Comparison of ENCODE assay signal across 8 cellular contexts in the genomic region with DNA sequence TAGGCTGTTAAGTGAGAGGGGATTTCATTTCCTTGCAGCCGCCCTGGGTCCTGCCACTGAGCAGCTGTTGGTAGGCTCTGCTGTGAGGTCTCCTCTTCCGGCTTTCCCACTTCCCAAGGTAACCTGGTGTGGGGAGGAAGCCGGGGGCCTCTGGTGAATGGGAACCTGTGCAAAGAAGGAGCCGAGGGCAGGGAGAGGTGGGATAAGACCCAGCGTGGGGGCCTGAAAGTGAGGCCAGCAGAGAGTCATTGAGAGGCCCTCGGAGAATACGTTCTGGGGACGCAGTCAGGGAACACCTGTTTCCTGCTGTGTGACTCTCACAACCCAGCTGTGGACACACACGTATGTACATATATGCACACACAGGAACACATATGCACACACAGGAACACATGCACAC.
DNase-seq lines count a peak whose midpoint lies in the region; ATAC-seq, FAIRE-seq and TF ChIP-seq lines count a peak whose summit lies in the region.
"Had no signal": no experiment of that assay in that cellular context is flagged by ENCODE, and none has a peak within 500 bp of the region (broad histone marks: within the 10 kb centered on the region; RNA-seq: fewer than 3 reads in every experiment).

No MANE protein-coding gene starts in this region.

- H3K79me2 ChIP-seq in DND-41 (ENCODE audit: insufficient read depth, low read length) (peaks cover 91% of the 10 kb centered on the region), H1 (ENCODE audit: control insufficient read depth in 1 of 2, insufficient read depth in 2 of 2, low read length in 2 of 2) (no peaks in the 10 kb centered on the region)

- H3K27ac ChIP-seq in DND-41 (ENCODE audit: low read length) (peak overlapping the region; percentile 96), H1 (ENCODE audit: low read depth, low read length) (no peak overlapping the region), sigmoid colon (no peak overlapping the region)

- H4K5ac ChIP-seq in H1 (ENCODE audit: insufficient read length, low read depth, low read length): no peak overlapping the region

- CTCF ChIA-PET in H1 (lab: Charles Lee; ENCODE audit: partially characterized antibody): interaction anchor here (1.2 to 4.2 kb wide), 13 partner anchors 11 to 423 kb away, joined by 3 to 24 read pairs (median 7); no protein-coding TSS in a partner anchor

- POLR2A ChIA-PET in H1 (lab: Charles Lee; ENCODE audit: partially characterized antibody): no interaction called here

- H3K23ac ChIP-seq in H1 (ENCODE audit: insufficient read length): no peak overlapping the region

- no peak overlapping the region for H3K18ac ChIP-seq in H1 (ENCODE audit: extremely low read depth, low read length)

- 86% methylated on average over 9 of the region's 9 CpGs; no CpG with 5 or more reads in 1 of the 2 experiments for WGBS in H1 (ENCODE audit: extremely low coverage in 1 of 2, insufficient coverage in 1 of 2, insufficient read length in 1 of 2, insufficient replicate concordance in 2 of 2, low coverage in 1 of 2, low lambda C conversion rate in 2 of 2, missing lambda C conversion rate in 1 of 2), 2 experiments
- WGBS in sigmoid colon, 2 donors: 59 to 76% methylated on average over 9 of the region's 9 CpGs

- H2AK5ac ChIP-seq in H1 (ENCODE audit: low read depth, low read length): no peak overlapping the region

- FAIRE-seq in H1 (lab: Jason Lieb, UNC) (no peak), H54 (lab: Jason Lieb, UNC) (no peak)

- H4K20me1 ChIP-seq in DND-41 (ENCODE audit: insufficient read depth, low read length) (peaks cover 53% of the 10 kb centered on the region), H1 (replicated peaks in 1 of 2; ENCODE audit: control insufficient read depth in 1 of 2, insufficient read depth in 2 of 2, low read length in 2 of 2) (no peaks in the 10 kb centered on the region)

- H3K79me1 ChIP-seq in H1 (ENCODE audit: low read depth, low read length): no peaks in the 10 kb centered on the region

- H3K27me3 ChIP-seq in DND-41 (ENCODE audit: insufficient read depth, low read length, poor library complexity): no peaks in the 10 kb centered on the region
- H3K27me3 ChIP-seq in H1 (replicated peaks in 1 of 4; ENCODE audit: control insufficient read depth in 3 of 4, extremely low read depth in 1 of 4, insufficient read depth in 3 of 4, low read length in 3 of 4): no peaks in the 10 kb centered on the region
- H3K27me3 ChIP-seq in sigmoid colon: peaks cover 0 to 10% (median 3%) of the 10 kb centered on the region in 3 donors

- H4K8ac ChIP-seq in H1 (ENCODE audit: extremely low read depth, insufficient read depth, low read length): peak overlapping the region; percentile 28; the same call in 1 of the 2 replicates

- no peak overlapping the region for H2BK12ac ChIP-seq in H1 (ENCODE audit: low read depth, low read length)

- H3K27ac Mint-ChIP-seq in HFFc6: no peak overlapping the region

- peaks cover 93% of the 10 kb centered on the region for H3K4me1 ChIP-seq in DND-41 (ENCODE audit: insufficient read depth, low read length)
- H3K4me1 ChIP-seq in H1 (replicated peaks in 1 of 4; ENCODE audit: control insufficient read depth in 3 of 4, insufficient read depth in 4 of 4, low read length in 3 of 4): peaks cover 2 to 11% (median 7%) of the 10 kb centered on the region in 4 experiments; a peak in 6 of 7 replicates
- peaks cover 0 to 5% (median 1%) of the 10 kb centered on the region in 4 donors for H3K4me1 ChIP-seq in sigmoid colon

- TF ChIP-seq EP300 in H1 (IDR thresholded peaks at IDR 0.05; ENCODE audit: borderline replicate concordance in 1 of 2, low read depth in 2 of 2, low read length in 2 of 2) (no peak), sigmoid colon (IDR thresholded peaks at IDR 0.05) (no peak)

- H3K23me2 ChIP-seq in H1 (ENCODE audit: low read depth, low read length): no peaks in the 10 kb centered on the region

- H3K9ac ChIP-seq in DND-41 (ENCODE audit: low read depth, low read length): peak overlapping the region; percentile 79
- H3K9ac ChIP-seq in H1 (replicated peaks in 1 of 4; ENCODE audit: extremely low read depth in 1 of 4, low read depth in 3 of 4, low read length in 3 of 4): no peak overlapping the region

- H3K4me1 Mint-ChIP-seq in HFFc6 (ENCODE audit: low read depth): peaks cover 61% of the 10 kb centered on the region

- intact Hi-C loops in sigmoid colon (cut with DNase I): no loop called here

- peak overlapping the region; percentile 85 for H3K4me2 ChIP-seq in DND-41 (ENCODE audit: insufficient read depth, low read length)
- H3K4me2 ChIP-seq in H1 (ENCODE audit: insufficient read depth in 1 of 2, low read depth in 2 of 2, low read length in 2 of 2): no peak overlapping the region

- no peak for ATAC-seq in DND-41 (ENCODE audit: insufficient read depth, low read depth)

- H2BK120ac ChIP-seq in H1 (replicated peaks; ENCODE audit: low read depth, low read length): no peak overlapping the region

- no peaks in the 10 kb centered on the region for H3K9me3 Mint-ChIP-seq in HFFc6

- TF ChIP-seq CTCF in DND-41 (IDR thresholded peaks at IDR 0.05; ENCODE audit: borderline replicate concordance, extremely low read depth, low read length, poor library complexity, severe bottlenecking): no peak
- no peak for TF ChIP-seq CTCF in NB4 (IDR thresholded peaks at IDR 0.05; ENCODE audit: low read depth, low read length)
- no peak for TF ChIP-seq CTCF in H1 (IDR thresholded peaks at IDR 0.05; ENCODE audit: control extremely low read depth in 1 of 3, insufficient read depth in 1 of 3, low read depth in 1 of 3, low read length in 3 of 3)
- TF ChIP-seq CTCF in sigmoid colon (IDR thresholded peaks at IDR 0.05): no peak
- no peak for TF ChIP-seq CTCF in HFFc6 (IDR thresholded peaks at IDR 0.05)

- H2AFZ ChIP-seq in DND-41 (ENCODE audit: low read depth, low read length) (peak overlapping the region; percentile 37; the same call in 1 of the 2 replicates), H1 (ENCODE audit: low read length) (peak overlapping the region; percentile 85)

- no peak for TF ChIP-seq RAD21 in H1 (IDR thresholded peaks at IDR 0.05 in 1 of 2, conservative IDR thresholded peaks at IDR 0.05 in 1 of 2; ENCODE audit: low read depth in 2 of 2, low read length in 2 of 2)

- no peak overlapping the region for H2BK5ac ChIP-seq in H1 (ENCODE audit: low read depth, low read length)

- no peak overlapping the region for H3K56ac ChIP-seq in H1 (replicated peaks; ENCODE audit: insufficient read length, low read depth, low read length)

- no peak overlapping the region; the same call in 1 of the 2 replicates for H2BK20ac ChIP-seq in H1 (ENCODE audit: low read length)

- H3K9me3 ChIP-seq in DND-41 (ENCODE audit: insufficient read depth, low read length, severe bottlenecking) (no peaks in the 10 kb centered on the region), H1 (ENCODE audit: insufficient read depth in 2 of 2, low read depth in 1 of 2, low read length in 1 of 2) (no peaks in the 10 kb centered on the region), sigmoid colon (no peaks in the 10 kb centered on the region)

- peak overlapping the region; percentile 2 to 71; a peak in 3 of 4 replicates for H3K4me3 ChIP-seq in DND-41 (ENCODE audit: low read depth in 1 of 2, low read length in 2 of 2)
- H3K4me3 ChIP-seq in NB4 (ENCODE audit: low read depth, low read length): peak overlapping the region; percentile 80
- no peak overlapping the region for H3K4me3 ChIP-seq in H1 (ENCODE audit: extremely low read depth in 1 of 4, insufficient read depth in 2 of 4, low read depth in 3 of 4, low read length in 4 of 4)
- H3K4me3 ChIP-seq in sigmoid colon: no peak overlapping the region

- no peak overlapping the region for H3K4me3 Mint-ChIP-seq in HFFc6
- H3K4me3 Mint-ChIP-seq: activated naive CD8-positive, alpha-beta T cell had no signal

- no peak overlapping the region for H2BK15ac ChIP-seq in H1 (ENCODE audit: low read length)

- DNase-seq in DND-41 (peak; percentile 52), NB4 (ENCODE audit: low read depth) (peak; percentile 65), H1 (ENCODE audit: low read depth in 1 of 2, low spot score in 2 of 2) (no peak), sigmoid colon (peak; percentile 55), H54 (ENCODE audit: insufficient read length, low spot score) (no peak), HFFc6 (no peak)
- DNase-seq in activated naive CD4-positive, alpha-beta T cell treated with anti-CD3 and anti-CD28 coated beads, Interleukin-2, amount 50 U/mL, for 16 hours: no peak

- no peaks in the 10 kb centered on the region; the same call in 1 of the 2 replicates for H3K27me3 Mint-ChIP-seq in HFFc6 (ENCODE audit: insufficient read depth)
- H3K27me3 Mint-ChIP-seq: activated naive CD8-positive, alpha-beta T cell had no signal

- no peaks in the 10 kb centered on the region for H3K36me3 Mint-ChIP-seq in HFFc6 (ENCODE audit: low read depth)
- H3K36me3 Mint-ChIP-seq: activated naive CD8-positive, alpha-beta T cell had no signal

- H3K4ac ChIP-seq in H1 (replicated peaks; ENCODE audit: insufficient read length, low read depth, low read length): no peak overlapping the region

- TF ChIP-seq POLR2A in NB4 (IDR thresholded peaks at IDR 0.05; ENCODE audit: extremely low read depth, insufficient read length) (no peak), H1 (IDR thresholded peaks at IDR 0.05; ENCODE audit: control extremely low read depth in 1 of 2, low read depth in 2 of 2, low read length in 2 of 2) (no peak), sigmoid colon (IDR thresholded peaks at IDR 0.05) (no peak), H54 (IDR thresholded peaks at IDR 0.05; ENCODE audit: low read depth, low read length) (no peak)

- H3K36me3 ChIP-seq in DND-41 (ENCODE audit: insufficient read depth, low read length) (peaks cover 48% of the 10 kb centered on the region), H1 (ENCODE audit: control insufficient read depth in 2 of 4, insufficient read depth in 4 of 4, low read length in 3 of 4) (no peaks in the 10 kb centered on the region), sigmoid colon (no peaks in the 10 kb centered on the region)

- H3K14ac ChIP-seq in H1 (ENCODE audit: insufficient read length): no peak overlapping the region

- peak overlapping the region; percentile 11 for H4K91ac ChIP-seq in H1 (replicated peaks; ENCODE audit: insufficient read length, low read length)

TF ChIP-seq in H1, 55 proteins besides CTCF, POLR2A, EP300 and RAD21 (continues in another document):
- no peak for TF ChIP-seq GTF2F1 (IDR thresholded peaks at IDR 0.05; ENCODE audit: borderline replicate concordance, low read depth, low read length)
- TF ChIP-seq TAF1 (IDR thresholded peaks at IDR 0.05; ENCODE audit: low read depth, low read length): no peak
- TF ChIP-seq SP2 (IDR thresholded peaks at IDR 0.05; ENCODE audit: low read length): no peak
- no peak for TF ChIP-seq NRF1 (IDR thresholded peaks at IDR 0.05; ENCODE audit: low read depth, low read length)
- no peak for TF ChIP-seq SUZ12 (IDR thresholded peaks at IDR 0.05; ENCODE audit: low read length)
- TF ChIP-seq KDM1A (IDR thresholded peaks at IDR 0.05; ENCODE audit: borderline replicate concordance, low read length): no peak
- TF ChIP-seq ZNF274 (IDR thresholded peaks at IDR 0.05; ENCODE audit: borderline replicate concordance, extremely low read depth, low read length): no peak
- TF ChIP-seq SIN3A (conservative IDR thresholded peaks at IDR 0.05 in 1 of 2, IDR thresholded peaks at IDR 0.05 in 1 of 2; ENCODE audit: low read depth in 1 of 2, low read length in 2 of 2): no peak
- no peak for TF ChIP-seq TCF12 (IDR thresholded peaks at IDR 0.05; ENCODE audit: low read depth, low read length)
- no peak for TF ChIP-seq SP4 (IDR thresholded peaks at IDR 0.05; ENCODE audit: low read length)

Comparison
In these comparisons a context has a peak if more than half of its experiments do, and no peak if none do; other contexts are left out.
1. DNase-seq: peak in DND-41 (single experiment), NB4 (single experiment) and sigmoid colon (single experiment); none in H1 (0 of 2), activated naive CD4-positive, alpha-beta T cell treated with anti-CD3 and anti-CD28 coated beads, Interleukin-2, amount 50 U/mL, for 16 hours (single experiment), H54 (single experiment) and HFFc6 (single experiment).
2. H3K4me3 ChIP-seq: peak in DND-41 (2 of 2) and NB4 (single experiment); none in H1 (0 of 4) and sigmoid colon (0 of 4).